Comparison of ENCODE assay signal across 8 cellular contexts in genomic region chr5:35617435-35618296, GRCh38. TPM values are rescaled to one million over a fixed set of nuclear protein-coding genes. Genes with fewer than 3 reads are reported as not detected.
DNase-seq lines count a peak whose midpoint lies in the region; ATAC-seq and TF ChIP-seq lines count a peak whose summit lies in the region.

Gene SPEF2 (plus strand): TSS chr5:35617863. CDS start chr5:35617998, 135 bp downstream.

- DNase-seq in NCI-H226, result peak; percentile 4
- DNase-seq in activated CD4-positive, alpha-beta T cell treated with anti-CD3 and anti-CD28 coated beads, Interleukin-2, amount 50 U/mL, for 4 hours, result peak; percentile 68
- DNase-seq in stimulated activated CD4-positive, alpha-beta T cell treated with anti-CD3 and anti-CD28 coated beads, Interleukin-2, amount 100 ng/mL, for 48 hours, result peak; percentile 72 to 75
- no peak for DNase-seq in cerebellar nuclear complex (lab: John Stamatoyannopoulos, UW)

- H3K9me3 ChIP-seq in duodenal mucosa (ENCODE audit: control insufficient read depth in 1 of 2, low read length in 2 of 2) (no peaks in the 10 kb centered on the region), liver (ENCODE audit: control insufficient read depth in 4 of 4, low read length in 3 of 4) (no peaks in the 10 kb centered on the region)

- peak; percentile 94 for ATAC-seq in HG02943 (IDR thresholded peaks at IDR 0.05; ENCODE audit: low read depth, unreplicated experiment)

- peak; percentile 30; the same call in 1 of the 2 replicates for TF ChIP-seq CTCF in GM12875 (IDR thresholded peaks at IDR 0.05; ENCODE audit: borderline replicate concordance, insufficient read depth, low read depth, low read length)
- TF ChIP-seq CTCF in liver (IDR thresholded peaks at IDR 0.05; ENCODE audit: low read depth, low read length, missing input control), result peak; percentile 80

- no peak within 1 kb of the TSS for H3K27ac ChIP-seq in duodenal mucosa (ENCODE audit: low read depth, low read length)
- H3K27ac ChIP-seq in liver (ENCODE audit: low read depth in 1 of 2, low read length in 2 of 2), result peak within 1 kb of the TSS in 1 of 2 donors; percentile 2

- WGBS in liver, result 4% methylated on average over 54 of the region's 54 CpGs

- H3K27me3 ChIP-seq in duodenal mucosa (ENCODE audit: control insufficient read depth in 1 of 2, insufficient read depth in 2 of 2, low read length in 2 of 2) (no peaks in the 10 kb centered on the region), liver (ENCODE audit: control insufficient read depth in 4 of 4, insufficient read depth in 4 of 4, low read length in 3 of 4) (no peaks in the 10 kb centered on the region)

- H3K9ac ChIP-seq in duodenal mucosa (ENCODE audit: low read depth in 1 of 2, low read length in 2 of 2) (peak within 1 kb of the TSS; percentile 63 to 87), liver (ENCODE audit: low read depth in 1 of 2, low read length in 2 of 2) (peak within 1 kb of the TSS in 1 of 2 donors; percentile 59)

- TF ChIP-seq RAD21 in liver (IDR thresholded peaks at IDR 0.05), result peak; percentile 85 to 93

- H3K4me1 ChIP-seq in duodenal mucosa (ENCODE audit: control insufficient read depth in 1 of 2, insufficient read depth in 2 of 2, low read length in 2 of 2) (peaks cover 0 to 6% of the 10 kb centered on the region in 2 donors), liver (ENCODE audit: control insufficient read depth in 4 of 4, insufficient read depth in 4 of 4, low read length in 3 of 4) (peaks cover 0 to 14% (median 6%) of the 10 kb centered on the region in 4 donors)

- no peak within 1 kb of the TSS for H3K4me3 ChIP-seq in GM12875 (ENCODE audit: low read depth, low read length)
- peak within 1 kb of the TSS; percentile 92 to 98 for H3K4me3 ChIP-seq in duodenal mucosa (ENCODE audit: low read depth in 1 of 2, low read length in 2 of 2)
- H3K4me3 ChIP-seq in liver (ENCODE audit: low read depth in 1 of 3, low read length in 3 of 3), result peak within 1 kb of the TSS; percentile 60 to 93 (median 78)

- H3K36me3 ChIP-seq in duodenal mucosa (ENCODE audit: control insufficient read depth in 1 of 2, insufficient read depth in 2 of 2, low read length in 2 of 2) (no peaks in the 10 kb centered on the region), liver (ENCODE audit: control insufficient read depth in 4 of 4, insufficient read depth in 3 of 4, low read depth in 1 of 4, low read length in 3 of 4) (no peaks in the 10 kb centered on the region)

TF ChIP-seq in liver, 16 proteins besides CTCF, POLR2A, EP300 and RAD21:
- TF ChIP-seq SP1 (IDR thresholded peaks at IDR 0.05), result peak; percentile 61
- no peak for TF ChIP-seq FOXA1 (IDR thresholded peaks at IDR 0.05)
- TF ChIP-seq RXRA (IDR thresholded peaks at IDR 0.05), result peak; percentile 78 to 81
- TF ChIP-seq JUND (IDR thresholded peaks at IDR 0.05), result no peak
- TF ChIP-seq YY1 (IDR thresholded peaks at IDR 0.05), result peak; percentile 89
- peak in 1 of 2 donors; percentile 32 for TF ChIP-seq GABPA (IDR thresholded peaks at IDR 0.05 in 1 of 2, conservative IDR thresholded peaks at IDR 0.05 in 1 of 2)
- peak in 1 of 2 donors; percentile 27 for TF ChIP-seq HNF4A (conservative IDR thresholded peaks at IDR 0.05)
- TF ChIP-seq MAX (IDR thresholded peaks at IDR 0.05), result peak; percentile 18
- no peak for TF ChIP-seq HNF4G (IDR thresholded peaks at IDR 0.05)

RNA-seq across cellular contexts. Expression of gene SPEF2, which starts in this region (rescaled TPM):
- total RNA-seq in liver, result 1 to 10 TPM; 2.8 to 4.5 TPM
- polyA plus RNA-seq in liver, result 1 to 10 TPM in 1 of 2 donors, under 1 TPM in 1; 0.42 to 1.3 TPM

Comparison
In these comparisons a context has a peak if more than half of its experiments do, and no peak if none do; other contexts are left out.
1. DNase-seq: peak in NCI-H226 (single experiment), activated CD4-positive, alpha-beta T cell treated with anti-CD3 and anti-CD28 coated beads, Interleukin-2, amount 50 U/mL, for 4 hours (2 of 2) and stimulated activated CD4-positive, alpha-beta T cell treated with anti-CD3 and anti-CD28 coated beads, Interleukin-2, amount 100 ng/mL, for 48 hours (2 of 2); none in cerebellar nuclear complex (0 of 2).